Comparison of ENCODE assay signal across 1 cellular context in the genomic region with DNA sequence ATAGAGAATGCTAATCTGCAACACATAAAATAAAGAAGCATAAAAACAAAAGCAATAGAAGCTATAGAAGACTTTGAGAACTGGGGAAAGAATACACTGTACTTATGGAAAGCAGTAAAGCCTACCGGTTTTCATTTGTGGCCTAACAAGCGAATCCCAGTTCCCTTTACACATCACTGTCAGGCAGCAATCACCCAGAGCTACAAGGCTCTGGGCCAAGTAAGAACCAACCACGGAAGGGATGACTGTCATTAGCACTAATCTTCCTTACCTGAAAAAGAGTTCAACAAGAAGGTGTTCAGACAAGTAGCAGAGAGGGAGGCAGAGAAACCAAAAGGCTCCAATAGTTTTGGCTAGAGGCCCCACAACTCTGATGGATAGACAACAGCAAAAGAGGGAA.
TF ChIP-seq lines count a peak whose summit lies in the region.

No MANE protein-coding gene starts in this region.

TF ChIP-seq in SK-N-SH, 30 proteins besides CTCF, POLR2A, EP300 and RAD21 (continued from another document):
- TF ChIP-seq FOSL2 (IDR thresholded peaks at IDR 0.05; ENCODE audit: borderline replicate concordance, low read depth) = no peak
- TF ChIP-seq TCF12 (IDR thresholded peaks at IDR 0.05) = no peak
- TF ChIP-seq TAF1 (IDR thresholded peaks at IDR 0.05; ENCODE audit: borderline replicate concordance, low read depth, low read length) = no peak
- no peak for TF ChIP-seq FOXM1 (IDR thresholded peaks at IDR 0.05; ENCODE audit: low read depth)
